Comparison of ENCODE assay signal across 8 cellular contexts in the genomic region with DNA sequence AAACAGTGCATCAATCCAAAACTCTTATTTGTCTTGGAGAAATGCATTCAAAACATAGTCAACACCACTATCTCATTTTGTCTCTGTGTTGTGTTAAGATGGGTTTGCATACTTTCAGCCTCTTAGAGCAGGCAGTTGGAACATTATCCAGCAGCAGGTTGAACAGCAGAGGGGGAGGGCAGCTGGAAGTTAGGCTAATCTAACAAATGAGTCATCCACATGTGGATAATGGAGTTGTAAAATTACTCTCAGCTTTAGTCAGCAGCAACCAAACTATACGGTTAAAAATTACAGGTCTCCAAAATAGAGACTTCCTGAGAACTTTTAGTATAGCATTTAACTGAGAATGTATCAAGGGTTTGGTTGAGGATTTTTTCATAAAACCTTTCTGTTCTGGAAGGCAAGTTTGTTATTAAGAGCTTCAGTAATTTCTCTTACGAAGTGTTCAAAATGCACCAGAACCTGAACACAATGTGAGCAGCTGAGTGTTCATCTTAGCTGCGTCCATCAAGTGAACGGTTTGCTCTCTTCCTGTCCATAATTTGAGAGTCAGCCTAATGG. TPM values are rescaled to one million over a fixed set of nuclear protein-coding genes. Genes with fewer than 3 reads are reported as not detected.
DNase-seq lines count a peak whose midpoint lies in the region; ATAC-seq and TF ChIP-seq lines count a peak whose summit lies in the region.

No MANE protein-coding gene starts in this region.

- H3K27ac ChIP-seq in neural progenitor cell, result no peak overlapping the region

- intact Hi-C loops in natural killer cell (cut with micrococcal nuclease), result no loop called here

- no peaks in the 10 kb centered on the region for H3K36me3 ChIP-seq in neural progenitor cell

- H3K27me3 Mint-ChIP-seq in natural killer cell treated with Interleukin-12 subunit alpha and Interleukin-12 subunit beta and Interleukin-15 and Interleukin-18, amount 100 ng/mL, for 72 hours, result peaks cover 0 to 2% of the 10 kb centered on the region in 2 donors
- H3K27me3 Mint-ChIP-seq in natural killer cell (ENCODE audit: low read depth in 2 of 2) (no peaks in the 10 kb centered on the region), T-helper 17 cell (no peaks in the 10 kb centered on the region), neural progenitor cell (ENCODE audit: insufficient read depth, low read depth) (peaks cover 5% of the 10 kb centered on the region)

- no peaks in the 10 kb centered on the region for H3K79me2 ChIP-seq in neural progenitor cell (ENCODE audit: low read depth)

- H2AFZ ChIP-seq in neural progenitor cell (replicated peaks), result no peak overlapping the region

- H3K4me3 ChIP-seq in neural progenitor cell, result no peak overlapping the region

- H3K9me3 Mint-ChIP-seq in natural killer cell treated with Interleukin-12 subunit alpha and Interleukin-12 subunit beta and Interleukin-15 and Interleukin-18, amount 100 ng/mL, for 72 hours, result no peaks in the 10 kb centered on the region
- H3K9me3 Mint-ChIP-seq in natural killer cell (no peaks in the 10 kb centered on the region), neural progenitor cell (peaks cover 2% of the 10 kb centered on the region)
- no peaks in the 10 kb centered on the region for H3K9me3 Mint-ChIP-seq in stimulated activated effector memory CD8-positive, alpha-beta T cell treated with anti-CD3 and anti-CD28 coated beads, Interleukin-12 subunit alpha, Interleukin-12 subunit beta, amount 100 ng/mL, for 72 hours

- peaks cover 7% of the 10 kb centered on the region for H3K4me1 ChIP-seq in neural progenitor cell

- H3K9me3 ChIP-seq in T-helper 17 cell (ENCODE audit: control insufficient read depth, low read length, poor library complexity, severe bottlenecking) (no peaks in the 10 kb centered on the region), neural progenitor cell (ENCODE audit: low read depth) (no peaks in the 10 kb centered on the region)

- H3K27me3 ChIP-seq in neural progenitor cell, result peaks cover 2% of the 10 kb centered on the region

- no peak for TF ChIP-seq CTCF in natural killer cell (IDR thresholded peaks at IDR 0.05)
- no peak for TF ChIP-seq CTCF in neural progenitor cell (IDR thresholded peaks at IDR 0.05)

- no peak for DNase-seq in natural killer cell treated with Interleukin-12 subunit alpha and Interleukin-12 subunit beta and Interleukin-15 and Interleukin-18, amount 100 ng/mL, for 72 hours (ENCODE audit: low spot score)
- no peak for DNase-seq in natural killer cell
- peak; percentile 72 for DNase-seq in fibroblast of peridontal ligament (ENCODE audit: extremely low read depth)
- DNase-seq in stimulated activated effector memory CD8-positive, alpha-beta T cell treated with anti-CD3 and anti-CD28 coated beads, Interleukin-12 subunit alpha, Interleukin-12 subunit beta, amount 100 ng/mL, for 72 hours (ENCODE audit: low spot score in 2 of 2), result no peak
- DNase-seq in T-helper 17 cell, result no peak
- DNase-seq in putamen (ENCODE audit: low spot score), result no peak
- DNase-seq in neural progenitor cell (ENCODE audit: low spot score), result no peak

- no peaks in the 10 kb centered on the region for H3F3A ChIP-seq in neural progenitor cell (ENCODE audit: low read depth)

- no peaks in the 10 kb centered on the region for H3K36me3 Mint-ChIP-seq in natural killer cell treated with Interleukin-12 subunit alpha and Interleukin-12 subunit beta and Interleukin-15 and Interleukin-18, amount 100 ng/mL, for 72 hours
- H3K36me3 Mint-ChIP-seq in natural killer cell (no peaks in the 10 kb centered on the region), T-helper 17 cell (ENCODE audit: low read depth) (peaks cover 4% of the 10 kb centered on the region), neural progenitor cell (peaks cover 2% of the 10 kb centered on the region)
- H3K36me3 Mint-ChIP-seq in stimulated activated effector memory CD8-positive, alpha-beta T cell treated with anti-CD3 and anti-CD28 coated beads, Interleukin-12 subunit alpha, Interleukin-12 subunit beta, amount 100 ng/mL, for 72 hours, result peaks cover 5% of the 10 kb centered on the region

- H3K4me1 Mint-ChIP-seq in natural killer cell treated with Interleukin-12 subunit alpha and Interleukin-12 subunit beta and Interleukin-15 and Interleukin-18, amount 100 ng/mL, for 72 hours (ENCODE audit: low read depth in 2 of 2), result peaks cover 14 to 33% of the 10 kb centered on the region in 2 donors
- H3K4me1 Mint-ChIP-seq in natural killer cell (peaks cover 0 to 11% of the 10 kb centered on the region in 2 donors), T-helper 17 cell (peaks cover 24% of the 10 kb centered on the region), neural progenitor cell (peaks cover 24% of the 10 kb centered on the region)
- peaks cover 35% of the 10 kb centered on the region for H3K4me1 Mint-ChIP-seq in stimulated activated effector memory CD8-positive, alpha-beta T cell treated with anti-CD3 and anti-CD28 coated beads, Interleukin-12 subunit alpha, Interleukin-12 subunit beta, amount 100 ng/mL, for 72 hours

- no peak overlapping the region for H3K4me2 ChIP-seq in neural progenitor cell

- H4K20me1 ChIP-seq in neural progenitor cell (ENCODE audit: low read depth), result no peaks in the 10 kb centered on the region

- peak in 1 of 2 donors; percentile 82 for ATAC-seq in natural killer cell treated with Interleukin-12 subunit alpha and Interleukin-12 subunit beta and Interleukin-15 and Interleukin-18, amount 100 ng/mL, for 72 hours
- ATAC-seq in natural killer cell (no peak), T-helper 17 cell (no peak)
- peak; percentile 74 for ATAC-seq in stimulated activated effector memory CD8-positive, alpha-beta T cell treated with anti-CD3 and anti-CD28 coated beads, Interleukin-12 subunit alpha, Interleukin-12 subunit beta, amount 100 ng/mL, for 72 hours

- no peak overlapping the region for H3K9ac ChIP-seq in neural progenitor cell

- H3K27ac Mint-ChIP-seq in natural killer cell treated with Interleukin-12 subunit alpha and Interleukin-12 subunit beta and Interleukin-15 and Interleukin-18, amount 100 ng/mL, for 72 hours, result peak overlapping the region; percentile 8 to 27
- H3K27ac Mint-ChIP-seq in natural killer cell (no peak overlapping the region), T-helper 17 cell (no peak overlapping the region), neural progenitor cell (no peak overlapping the region)
- peak overlapping the region; percentile 12 for H3K27ac Mint-ChIP-seq in stimulated activated effector memory CD8-positive, alpha-beta T cell treated with anti-CD3 and anti-CD28 coated beads, Interleukin-12 subunit alpha, Interleukin-12 subunit beta, amount 100 ng/mL, for 72 hours

- H3K4me3 Mint-ChIP-seq in natural killer cell treated with Interleukin-12 subunit alpha and Interleukin-12 subunit beta and Interleukin-15 and Interleukin-18, amount 100 ng/mL, for 72 hours, result peak overlapping the region; percentile 39
- no peak overlapping the region for H3K4me3 Mint-ChIP-seq in natural killer cell
- no peak overlapping the region for H3K4me3 Mint-ChIP-seq in stimulated activated effector memory CD8-positive, alpha-beta T cell treated with anti-CD3 and anti-CD28 coated beads, Interleukin-12 subunit alpha, Interleukin-12 subunit beta, amount 100 ng/mL, for 72 hours
- H3K4me3 Mint-ChIP-seq in T-helper 17 cell, result no peak overlapping the region
- no peak overlapping the region for H3K4me3 Mint-ChIP-seq in neural progenitor cell

TF ChIP-seq in PFSK-1, 5 proteins besides CTCF, POLR2A, EP300 and RAD21:
- no peak for TF ChIP-seq POLR2AphosphoS5 (IDR thresholded peaks at IDR 0.05; ENCODE audit: low read depth, low read length)
- no peak for TF ChIP-seq TAF1 (IDR thresholded peaks at IDR 0.05; ENCODE audit: borderline replicate concordance, insufficient read depth, low read length)
- no peak for TF ChIP-seq FOXP2 (optimal IDR thresholded peaks at IDR 0.05; ENCODE audit: borderline replicate concordance, extremely low read depth, extremely low read length, insufficient read depth)
- TF ChIP-seq SIN3A (IDR thresholded peaks at IDR 0.05; ENCODE audit: borderline replicate concordance, insufficient read depth, low read length), result peak; percentile 6; the same call in 1 of the 2 replicates

RNA-seq across cellular contexts. Expression of a gene that starts 46.3 kb away (rescaled TPM):
- 10 to 100 TPM; 31.1 to 41.1 TPM for total RNA-seq in natural killer cell treated with Interleukin-12 subunit alpha and Interleukin-12 subunit beta and Interleukin-15 and Interleukin-18, amount 100 ng/mL, for 72 hours
- total RNA-seq in natural killer cell (10 to 100 TPM; 19.6 to 29.0 (median 20.4) TPM), T-helper 17 cell (10 to 100 TPM; 84.9 to 93.9 TPM), neural progenitor cell (ENCODE audit: low replicate concordance) (1.7 and 2.1 TPM in 2 replicates)
- 32.8 TPM for polyA plus RNA-seq in PFSK-1 (2012; ENCODE audit: insufficient read length, low read depth)

Comparison
In these comparisons a context has a peak if more than half of its experiments do, and no peak if none do; other contexts are left out.
1. H3K27ac Mint-ChIP-seq: peak in natural killer cell treated with Interleukin-12 subunit alpha and Interleukin-12 subunit beta and Interleukin-15 and Interleukin-18, amount 100 ng/mL, for 72 hours (2 of 2) and stimulated activated effector memory CD8-positive, alpha-beta T cell treated with anti-CD3 and anti-CD28 coated beads, Interleukin-12 subunit alpha, Interleukin-12 subunit beta, amount 100 ng/mL, for 72 hours (single experiment); none in natural killer cell (0 of 2), T-helper 17 cell (single experiment) and neural progenitor cell (single experiment).